Comparison of ENCODE assay signal across 18 cellular contexts in the genomic region with DNA sequence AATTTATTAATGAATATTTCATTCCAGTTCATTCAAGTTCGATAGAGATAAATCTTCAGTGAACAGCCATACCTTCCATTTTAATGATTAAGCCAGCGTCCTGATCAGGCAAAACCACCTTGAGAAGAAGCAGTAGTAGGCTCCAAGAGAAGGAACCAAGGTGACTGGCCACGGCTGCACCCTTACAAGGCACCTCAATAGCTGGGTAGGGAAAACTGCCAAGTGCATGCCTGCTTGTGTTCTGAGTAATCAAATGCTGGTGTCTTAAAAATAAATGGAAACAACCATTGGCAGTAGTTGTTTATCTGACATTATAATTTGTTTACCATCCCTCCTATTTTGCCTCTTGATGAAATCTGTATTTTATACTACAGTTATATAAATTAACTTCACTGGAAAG. TPM values are rescaled to one million over a fixed set of nuclear protein-coding genes. Genes with fewer than 3 reads are reported as not detected.
DNase-seq lines count a peak whose midpoint lies in the region; ATAC-seq and TF ChIP-seq lines count a peak whose summit lies in the region.
"Had no signal": no experiment of that assay in that cellular context is flagged by ENCODE, and none has a peak within 500 bp of the region (broad histone marks: within the 10 kb centered on the region; RNA-seq: fewer than 3 reads in every experiment).

No MANE protein-coding gene starts in this region.

- H3K4me3 ChIP-seq in breast epithelium = no peak overlapping the region
- H3K4me3 ChIP-seq: A549; BLaER1 treated with 17β-estradiol and CSF1 and Interleukin-3, amounts not matched to agents 10 nM and 100 nM; GM23338; K562 had no signal

- H3K27ac ChIP-seq in breast epithelium = no peak overlapping the region
- H3K27ac ChIP-seq: 22Rv1; A549; BLaER1 treated with 17β-estradiol and CSF1 and Interleukin-3, amounts not matched to agents 10 nM and 100 nM had no signal

- H3K4me1 Mint-ChIP-seq in MCF 10A (ENCODE audit: insufficient read depth, unreplicated experiment) (no peaks in the 10 kb centered on the region), WTC11 (peaks cover 16% of the 10 kb centered on the region)
- peaks cover 1% of the 10 kb centered on the region for H3K4me1 Mint-ChIP-seq in activated CD4-positive, alpha-beta memory T cell treated with anti-CD3 and anti-CD28 coated beads, Interleukin-2, amount 10 ng/mL, durations not matched to agents 7 days and 5 days
- H3K4me1 Mint-ChIP-seq: B cell had no signal

- POLR2A ChIA-PET in MCF 10A (lab: Yijun Ruan, JAX) = interaction anchor here (0.5 kb wide), 1 partner anchor 38 kb away, joined by 3 read pairs; no protein-coding TSS in a partner anchor
- POLR2A ChIA-PET in WTC11 (lab: Charles Lee) = no interaction called here
- POLR2A ChIA-PET in activated CD4-positive, alpha-beta memory T cell treated with anti-CD3 and anti-CD28 coated beads, Interleukin-2, amount 10 ng/mL, durations not matched to agents 7 days and 5 days (lab: Charles Lee) = no interaction called here

- no peaks in the 10 kb centered on the region for H3K9me3 Mint-ChIP-seq in MCF 10A (ENCODE audit: unreplicated experiment)
- no peaks in the 10 kb centered on the region for H3K9me3 Mint-ChIP-seq in WTC11
- H3K9me3 Mint-ChIP-seq in activated CD4-positive, alpha-beta memory T cell treated with anti-CD3 and anti-CD28 coated beads, Interleukin-2, amount 10 ng/mL, durations not matched to agents 7 days and 5 days = no peaks in the 10 kb centered on the region
- H3K9me3 Mint-ChIP-seq: CD8-positive, alpha-beta T cell; GM23338 had no signal

- H3K27me3 Mint-ChIP-seq in MCF 10A (ENCODE audit: insufficient read depth, unreplicated experiment) (no peaks in the 10 kb centered on the region), WTC11 (ENCODE audit: low read depth) (no peaks in the 10 kb centered on the region; the same call in 1 of the 2 replicates)
- peaks cover 7% of the 10 kb centered on the region for H3K27me3 Mint-ChIP-seq in activated CD4-positive, alpha-beta memory T cell treated with anti-CD3 and anti-CD28 coated beads, Interleukin-2, amount 10 ng/mL, durations not matched to agents 7 days and 5 days

- BruUV-seq in MCF 10A (replicated peaks; lab: Mats Ljungman, UMichigan) = no TSS peak

- no peaks in the 10 kb centered on the region for H3K36me3 ChIP-seq in breast epithelium
- H3K36me3 ChIP-seq: BLaER1 treated with 17β-estradiol and CSF1 and Interleukin-3, amounts not matched to agents 10 nM and 100 nM had no signal

- DNase-seq in MCF 10A (ENCODE audit: unreplicated experiment) = peak; percentile 23
- DNase-seq in breast epithelium (ENCODE audit: low spot score in 2 of 2) = no peak
- DNase-seq in RPMI7951 (ENCODE audit: low read depth) = peak; percentile 10
- peak; percentile 49 for DNase-seq in kidney tubule cell (ENCODE audit: low spot score)
- DNase-seq in WTC11 (ENCODE audit: low spot score) = no peak
- no peak for DNase-seq in activated CD4-positive, alpha-beta memory T cell treated with anti-CD3 and anti-CD28 coated beads, Interleukin-2, amount 10 ng/mL, durations not matched to agents 7 days and 5 days
- DNase-seq in GM03348 (ENCODE audit: low spot score) = no peak
- DNase-seq: Calu3; CD8-positive, alpha-beta T cell; DMS79 treated with DMSO at 0.1 percent for 48 hours; HCEC 1CT; IMR-90 had no signal

- no peaks in the 10 kb centered on the region for H3K4me1 ChIP-seq in breast epithelium
- H3K4me1 ChIP-seq: A549; BLaER1 treated with 17β-estradiol and CSF1 and Interleukin-3, amounts not matched to agents 10 nM and 100 nM had no signal

- CTCF ChIA-PET in MCF 10A (lab: Yijun Ruan, JAX) = interaction anchor here (0.7 to 1.1 kb wide), 2 partner anchors 108 to 255 kb away, joined by 3 to 5 read pairs; no protein-coding TSS in a partner anchor
- CTCF ChIA-PET in WTC11 (lab: Charles Lee) = no interaction called here
- CTCF ChIA-PET in activated CD4-positive, alpha-beta memory T cell treated with anti-CD3 and anti-CD28 coated beads, Interleukin-2, amount 10 ng/mL, durations not matched to agents 7 days and 5 days (lab: Charles Lee) = no interaction called here

- H3K36me3 Mint-ChIP-seq in MCF 10A (ENCODE audit: insufficient read depth, unreplicated experiment) (peaks cover 6% of the 10 kb centered on the region), WTC11 (no peaks in the 10 kb centered on the region)
- H3K36me3 Mint-ChIP-seq in activated CD4-positive, alpha-beta memory T cell treated with anti-CD3 and anti-CD28 coated beads, Interleukin-2, amount 10 ng/mL, durations not matched to agents 7 days and 5 days (ENCODE audit: low read depth) = no peaks in the 10 kb centered on the region
- H3K36me3 Mint-ChIP-seq: CD8-positive, alpha-beta T cell had no signal

- H3K4me3 Mint-ChIP-seq in MCF 10A (ENCODE audit: unreplicated experiment) (no peak overlapping the region), WTC11 (no peak overlapping the region)
- no peak overlapping the region for H3K4me3 Mint-ChIP-seq in activated CD4-positive, alpha-beta memory T cell treated with anti-CD3 and anti-CD28 coated beads, Interleukin-2, amount 10 ng/mL, durations not matched to agents 7 days and 5 days
- H3K4me3 Mint-ChIP-seq: B cell; CD8-positive, alpha-beta T cell; GM23338 had no signal

- no peak for ATAC-seq in WTC11
- ATAC-seq: A549; CD8-positive, alpha-beta T cell; GM23338; K562 had no signal

- TF ChIP-seq POLR2A in breast epithelium (IDR thresholded peaks at IDR 0.05) = no peak

- H3K9me3 ChIP-seq in breast epithelium = no peaks in the 10 kb centered on the region
- H3K9me3 ChIP-seq: A549; BLaER1 treated with 17β-estradiol and CSF1 and Interleukin-3, amounts not matched to agents 10 nM and 100 nM had no signal

- no peaks in the 10 kb centered on the region for H3K27me3 ChIP-seq in breast epithelium
- H3K27me3 ChIP-seq: BLaER1 treated with 17β-estradiol and CSF1 and Interleukin-3, amounts not matched to agents 10 nM and 100 nM had no signal

- intact Hi-C loops in MCF 10A (cut with micrococcal nuclease) = no loop called here
- intact Hi-C loops in breast epithelium (cut with DNase I; ENCODE audit: low total_unique reads) = no loop called here

- TF ChIP-seq CTCF in MCF 10A (IDR thresholded peaks at IDR 0.05; ENCODE audit: unreplicated experiment) = no peak
- TF ChIP-seq CTCF in breast epithelium (IDR thresholded peaks at IDR 0.05) = no peak
- no peak for TF ChIP-seq CTCF in WTC11 (IDR thresholded peaks at IDR 0.05)

- no peak overlapping the region for H3K27ac Mint-ChIP-seq in MCF 10A (ENCODE audit: low read depth, unreplicated experiment)
- no peak overlapping the region for H3K27ac Mint-ChIP-seq in WTC11
- H3K27ac Mint-ChIP-seq in activated CD4-positive, alpha-beta memory T cell treated with anti-CD3 and anti-CD28 coated beads, Interleukin-2, amount 10 ng/mL, durations not matched to agents 7 days and 5 days = no peak overlapping the region
- H3K27ac Mint-ChIP-seq: B cell; CD8-positive, alpha-beta T cell; GM23338 had no signal

TF ChIP-seq in WTC11, 78 proteins besides CTCF, POLR2A, EP300 and RAD21:
- TF ChIP-seq IRF1 (CRISPR knock-in tag; IDR thresholded peaks at IDR 0.05) = no peak
- TF ChIP-seq GTF2I (CRISPR knock-in tag; conservative IDR thresholded peaks at IDR 0.05) = no peak
- no peak for TF ChIP-seq TCF7 (CRISPR knock-in tag; IDR thresholded peaks at IDR 0.05; ENCODE audit: low read depth)
- no peak for TF ChIP-seq FOXJ3 (CRISPR knock-in tag; IDR thresholded peaks at IDR 0.05; ENCODE audit: borderline replicate concordance)
- TF ChIP-seq SMAD4 (CRISPR knock-in tag; IDR thresholded peaks at IDR 0.05) = no peak
- no peak for TF ChIP-seq ATF1 (CRISPR knock-in tag; IDR thresholded peaks at IDR 0.05)

RNA-seq across cellular contexts. Expression of gene FEZ2, which starts 10.0 kb away (rescaled TPM):
- 31.9 and 43.4 TPM in 2 replicates for total RNA-seq in MCF 10A (2022)
- 10 to 100 TPM; 48.5 to 63.8 (median 49.0) TPM for total RNA-seq in breast epithelium
- total RNA-seq in RPMI7951 (2014; rRNA removed; shearing (Covaris generic)) = 68.3 and 89.8 TPM in 2 replicates
- total RNA-seq in WTC11 (2021) = 22.2 to 24.0 TPM (median 23.6 TPM) in 3 replicates
- total RNA-seq in activated CD4-positive, alpha-beta memory T cell treated with anti-CD3 and anti-CD28 coated beads, Interleukin-2, amount 10 ng/mL, durations not matched to agents 7 days and 5 days = 10 to 100 TPM; 12.3 to 16.5 TPM

Comparison
In these comparisons a context has a peak if more than half of its experiments do, and no peak if none do; other contexts are left out.
1. DNase-seq: peak in MCF 10A (single experiment), RPMI7951 (single experiment) and kidney tubule cell (single experiment); none in breast epithelium (0 of 2), WTC11 (single experiment), activated CD4-positive, alpha-beta memory T cell treated with anti-CD3 and anti-CD28 coated beads, Interleukin-2, amount 10 ng/mL, durations not matched to agents 7 days and 5 days (single experiment) and GM03348 (single experiment).